In the genomic region with DNA sequence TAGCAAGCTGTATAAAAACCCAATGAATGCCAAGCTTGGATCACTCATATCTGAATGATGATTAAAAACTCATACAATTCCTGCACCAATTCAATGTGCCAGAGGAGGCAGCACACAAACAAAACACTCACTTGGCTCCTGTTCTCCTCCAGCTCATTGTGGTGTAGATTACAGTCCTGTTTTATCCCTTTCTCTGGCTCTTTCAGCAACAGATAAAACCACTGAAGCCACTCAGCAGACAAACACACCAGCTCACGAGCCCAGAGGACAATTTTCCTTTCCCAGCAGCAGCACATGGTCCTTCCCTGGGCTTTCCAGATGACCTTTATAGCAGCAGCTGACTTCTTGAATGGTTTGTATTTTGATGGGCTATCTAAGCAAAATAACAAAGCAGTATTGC, we compare ENCODE assay signal across 10 cellular contexts.
DNase-seq lines count a peak whose midpoint lies in the region; ATAC-seq and TF ChIP-seq lines count a peak whose summit lies in the region.
"Had no signal": no experiment of that assay in that cellular context is flagged by ENCODE, and none has a peak within 500 bp of the region (broad histone marks: within the 10 kb centered on the region; RNA-seq: fewer than 3 reads in every experiment).

No MANE protein-coding gene starts in this region.

- no peaks in the 10 kb centered on the region for H4K20me1 ChIP-seq in PC-9 (ENCODE audit: insufficient read depth)

- no peaks in the 10 kb centered on the region for H3K9me3 Mint-ChIP-seq in activated naive CD4-positive, alpha-beta T cell treated with anti-CD3 and anti-CD28 coated beads for 36 hours

- peak; percentile 12 for DNase-seq in activated naive CD4-positive, alpha-beta T cell treated with anti-CD3 and anti-CD28 coated beads for 36 hours
- DNase-seq in activated naive CD4-positive, alpha-beta T cell treated with Interleukin-2 at 50 U/mL for 16 hours, result no peak
- DNase-seq in PC-9 (peak in 1 of 2 experiments; percentile 19), glomerular visceral epithelial cell (ENCODE audit: extremely low spot score) (peak; percentile 16), tibial nerve (ENCODE audit: low spot score in 2 of 2) (peak in 1 of 2 donors; percentile 11), posterior cingulate gyrus (no peak), retina (no peak)
- DNase-seq: activated CD4-positive, CD25-positive, alpha-beta regulatory T cell; naive B cell had no signal

- CTCF ChIA-PET in activated naive CD4-positive, alpha-beta T cell treated with anti-CD3 and anti-CD28 coated beads for 36 hours (lab: Charles Lee), result interaction anchor here (1.4 kb wide), 1 partner anchor 8 kb away, joined by 3 read pairs; no protein-coding TSS in a partner anchor
- CTCF ChIA-PET in PC-9 (lab: Charles Lee), result no interaction called here

- H3K79me2 ChIP-seq in PC-9 (ENCODE audit: low read depth), result no peaks in the 10 kb centered on the region

- no peak for ATAC-seq in GM21529 (IDR thresholded peaks at IDR 0.05; ENCODE audit: unreplicated experiment)

- POLR2A ChIA-PET in PC-9 (lab: Charles Lee; ENCODE audit: unreplicated experiment), result no interaction called here

- intact Hi-C loops in activated naive CD4-positive, alpha-beta T cell treated with anti-CD3 and anti-CD28 coated beads for 36 hours (cut with micrococcal nuclease), result no loop called here
- intact Hi-C loops in PC-9 (cut with micrococcal nuclease; ENCODE audit: unreplicated experiment) (no loop called here), posterior cingulate gyrus (cut with DNase I) (no loop called here)

- no peaks in the 10 kb centered on the region for H3K4me1 Mint-ChIP-seq in activated naive CD4-positive, alpha-beta T cell treated with anti-CD3 and anti-CD28 coated beads for 36 hours (ENCODE audit: low read depth)
- H3K4me1 Mint-ChIP-seq: naive B cell had no signal

- no peaks in the 10 kb centered on the region for H3K36me3 Mint-ChIP-seq in activated naive CD4-positive, alpha-beta T cell treated with anti-CD3 and anti-CD28 coated beads for 36 hours (ENCODE audit: low read depth)
- H3K36me3 Mint-ChIP-seq: naive B cell had no signal

- no TSS peak for BruUV-seq in PC-9 (replicated peaks; lab: Mats Ljungman, UMichigan)

- 11% methylated on average over 1 of the region's 1 CpG for WGBS in tibial nerve, 2 donors

- no peaks in the 10 kb centered on the region for H3F3A ChIP-seq in PC-9 (ENCODE audit: insufficient read depth, low read depth)

- H3K4me1 ChIP-seq in PC-9 (replicated peaks; ENCODE audit: insufficient read depth), result no peaks in the 10 kb centered on the region
- no peaks in the 10 kb centered on the region for H3K4me1 ChIP-seq in tibial nerve

- H3K4me3 Mint-ChIP-seq in activated naive CD4-positive, alpha-beta T cell treated with anti-CD3 and anti-CD28 coated beads for 36 hours, result no peak overlapping the region
- H3K4me3 Mint-ChIP-seq: naive B cell had no signal

- H3K27me3 ChIP-seq in PC-9 (ENCODE audit: insufficient read depth, low read depth) (peaks cover 3% of the 10 kb centered on the region; the same call in 1 of the 2 replicates), tibial nerve (no peaks in the 10 kb centered on the region)

- no peak for TF ChIP-seq POLR2A in tibial nerve (IDR thresholded peaks at IDR 0.05)

- H3K9me2 ChIP-seq in PC-9 (ENCODE audit: insufficient read depth), result no peaks in the 10 kb centered on the region; the same call in 1 of the 2 replicates

- H3K36me3 ChIP-seq in PC-9 (ENCODE audit: low read depth) (no peaks in the 10 kb centered on the region), tibial nerve (no peaks in the 10 kb centered on the region)

- TF ChIP-seq CTCF in PC-9 (conservative IDR thresholded peaks at IDR 0.05) (peak; percentile 52; the same call in 1 of the 2 replicates), tibial nerve (IDR thresholded peaks at IDR 0.05) (peak; percentile 16 to 46 (median 39))

- H3K9me3 ChIP-seq in PC-9 (ENCODE audit: insufficient read depth, low read depth), result no peaks in the 10 kb centered on the region
- H3K9me3 ChIP-seq in tibial nerve, result no peaks in the 10 kb centered on the region

- no peak overlapping the region for H3K4me2 ChIP-seq in PC-9

- no peak overlapping the region for H3K27ac ChIP-seq in PC-9
- H3K27ac ChIP-seq in tibial nerve, result no peak overlapping the region

- H3K27ac Mint-ChIP-seq in activated naive CD4-positive, alpha-beta T cell treated with anti-CD3 and anti-CD28 coated beads for 36 hours, result no peak overlapping the region

- H2AFZ ChIP-seq in PC-9, result no peak overlapping the region

- TF ChIP-seq EP300 in tibial nerve (IDR thresholded peaks at IDR 0.05), result no peak

- H3K4me3 ChIP-seq in PC-9 (no peak overlapping the region), tibial nerve (no peak overlapping the region)

- H3K27me3 Mint-ChIP-seq in activated naive CD4-positive, alpha-beta T cell treated with anti-CD3 and anti-CD28 coated beads for 36 hours (ENCODE audit: low read depth), result peaks cover 4% of the 10 kb centered on the region

Comparison
In these comparisons a context has a peak if more than half of its experiments do, and no peak if none do; other contexts are left out.
1. DNase-seq: peak in activated naive CD4-positive, alpha-beta T cell treated with anti-CD3 and anti-CD28 coated beads for 36 hours (single experiment) and glomerular visceral epithelial cell (single experiment); none in activated naive CD4-positive, alpha-beta T cell treated with Interleukin-2 at 50 U/mL for 16 hours (single experiment), posterior cingulate gyrus (0 of 10) and retina (single experiment).